In genomic region chr18:70036771-70037452, GRCh38 we compare ENCODE assay signal across 11 cellular contexts.
DNase-seq lines count a peak whose midpoint lies in the region; ATAC-seq and TF ChIP-seq lines count a peak whose summit lies in the region.
"Had no signal": no experiment of that assay in that cellular context is flagged by ENCODE, and none has a peak within 500 bp of the region (broad histone marks: within the 10 kb centered on the region; RNA-seq: fewer than 3 reads in every experiment).

No MANE protein-coding gene starts in this region.

- H3K4me1 ChIP-seq in CD4-positive, alpha-beta memory T cell (ENCODE audit: insufficient read depth, low read length): no peaks in the 10 kb centered on the region

- H3K4me1 Mint-ChIP-seq in CD4-positive, alpha-beta memory T cell: peaks cover 0 to 1% (median under 1%) of the 10 kb centered on the region in 4 donors

- intact Hi-C loops in CD4-positive, alpha-beta memory T cell (cut with micrococcal nuclease): no loop called here

- no peaks in the 10 kb centered on the region for H3K27me3 ChIP-seq in CD4-positive, alpha-beta memory T cell (ENCODE audit: insufficient read depth, low read length)
- H3K27me3 ChIP-seq: BLaER1 had no signal

- no peaks in the 10 kb centered on the region for H3K27me3 Mint-ChIP-seq in CD4-positive, alpha-beta memory T cell

- H3K36me3 ChIP-seq in CD4-positive, alpha-beta memory T cell (ENCODE audit: insufficient read depth, low read length): no peaks in the 10 kb centered on the region
- H3K36me3 ChIP-seq: WERI-Rb-1 had no signal

- no peak for TF ChIP-seq CTCF in GM12864 (IDR thresholded peaks at IDR 0.05; ENCODE audit: low read depth, low read length, missing control alignments)

- no peak overlapping the region for H3K4me3 ChIP-seq in GM12864 (ENCODE audit: low read depth, low read length)
- no peak overlapping the region for H3K4me3 ChIP-seq in CD4-positive, alpha-beta memory T cell (ENCODE audit: low read length in 2 of 2)
- H3K4me3 ChIP-seq: BLaER1 had no signal

- ATAC-seq in GM19372 (IDR thresholded peaks at IDR 0.05; ENCODE audit: low read depth, unreplicated experiment): peak; percentile 100
- ATAC-seq in HG02943 (IDR thresholded peaks at IDR 0.05; ENCODE audit: low read depth, unreplicated experiment): peak; percentile 99

- peaks cover 0 to 6% (median 0%) of the 10 kb centered on the region in 8 donors for H3K9me3 Mint-ChIP-seq in CD4-positive, alpha-beta memory T cell

- no peak overlapping the region for H3K4me3 Mint-ChIP-seq in CD4-positive, alpha-beta memory T cell

- H3K36me3 Mint-ChIP-seq in CD4-positive, alpha-beta memory T cell: peaks cover 47 to 75% of the 10 kb centered on the region in 2 donors

- POLR2A ChIA-PET in CD4-positive, alpha-beta memory T cell (lab: Charles Lee; ENCODE audit: partially characterized antibody): no interaction called here

- CTCF ChIA-PET in CD4-positive, alpha-beta memory T cell (lab: Charles Lee; ENCODE audit: partially characterized antibody): no interaction called here

- H3K27ac ChIP-seq in CD4-positive, alpha-beta memory T cell (ENCODE audit: low read depth, low read length): no peak overlapping the region
- H3K27ac ChIP-seq: BLaER1, WERI-Rb-1 had no signal

- H3K27ac Mint-ChIP-seq in CD4-positive, alpha-beta memory T cell: peak overlapping the region in 1 of 7 donors; percentile 15

- DNase-seq in GM12864 (ENCODE audit: low read depth) (peak; percentile 80), OCI-M1 (lab: John Stamatoyannopoulos, UW) (peak; percentile 91), foreskin melanocyte (no peak), NCI-H2107 (lab: John Stamatoyannopoulos, UW) (no peak), putamen (ENCODE audit: low spot score) (no peak)
- DNase-seq in CD4-positive, alpha-beta memory T cell: no peak
- DNase-seq: NCI-H446 treated with DMSO at 0.1 percent for 48 hours, WERI-Rb-1 had no signal

- no peaks in the 10 kb centered on the region for H3K9me3 ChIP-seq in CD4-positive, alpha-beta memory T cell (ENCODE audit: control insufficient read depth in 1 of 2, low read length in 2 of 2)

Comparison
In these comparisons a context has a peak if more than half of its experiments do, and no peak if none do; other contexts are left out.
1. DNase-seq: peak in GM12864 (single experiment) and OCI-M1 (single experiment); none in foreskin melanocyte (single experiment), CD4-positive, alpha-beta memory T cell (0 of 5), NCI-H2107 (single experiment) and putamen (single experiment).